In the genomic region with DNA sequence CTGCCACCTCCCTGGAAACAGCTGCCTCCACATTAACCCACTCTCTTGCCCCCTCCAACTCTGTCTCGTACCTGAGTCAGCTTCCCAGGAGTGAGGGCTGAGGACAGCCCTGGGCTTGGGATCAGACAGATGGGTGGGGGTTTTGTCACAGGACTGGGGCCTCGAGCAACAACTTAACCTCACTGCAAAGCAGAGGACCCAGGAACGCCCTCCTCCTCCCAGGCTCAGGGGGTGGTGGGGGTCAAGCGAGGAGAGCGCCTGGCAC, we compare ENCODE assay signal across 8 cellular contexts. TPM values are rescaled to one million over a fixed set of nuclear protein-coding genes. Genes with fewer than 3 reads are reported as not detected.
DNase-seq lines count a peak whose midpoint lies in the region; ATAC-seq and TF ChIP-seq lines count a peak whose summit lies in the region.

No MANE protein-coding gene starts in this region.

- H3K4me3 ChIP-seq in BJ (ENCODE audit: low read depth, low read length) (peak overlapping the region; percentile 27), epithelial cell of proximal tubule (ENCODE audit: low read depth, low read length) (peak overlapping the region; percentile 50), ovary (peak overlapping the region; percentile 30)

- DNase-seq in BJ (ENCODE audit: low read depth) (no peak), LHCN-M2 (ENCODE audit: low read depth) (peak; percentile 87), epithelial cell of proximal tubule (ENCODE audit: low read depth) (no peak), ovary (no peak), midbrain (lab: John Stamatoyannopoulos, UW) (no peak)

- no peak for TF ChIP-seq EP300 in ovary (IDR thresholded peaks at IDR 0.05)

- H3K27ac ChIP-seq in ovary = no peak overlapping the region

- TF ChIP-seq CTCF in BJ (IDR thresholded peaks at IDR 0.05; ENCODE audit: insufficient read depth, low read depth, low read length) = no peak
- no peak for TF ChIP-seq CTCF in epithelial cell of proximal tubule (conservative IDR thresholded peaks at IDR 0.05; ENCODE audit: low read depth, low read length)
- no peak for TF ChIP-seq CTCF in ovary (IDR thresholded peaks at IDR 0.05)

- H3K36me3 ChIP-seq in BJ (ENCODE audit: control insufficient read depth, insufficient read depth, low read length) = no peaks in the 10 kb centered on the region
- no peaks in the 10 kb centered on the region for H3K36me3 ChIP-seq in ovary

- no peak for TF ChIP-seq POLR2A in ovary (IDR thresholded peaks at IDR 0.05)

- H3K27me3 ChIP-seq in BJ (ENCODE audit: control insufficient read depth, insufficient read depth, low read length) (peaks cover 3% of the 10 kb centered on the region), ovary (no peaks in the 10 kb centered on the region)

- 12 to 23% (median 23%) methylated on average over 2 to 5 of the region's 5 CpGs for WGBS in ovary, 3 donors

- CTCF ChIA-PET in BJ (lab: Yijun Ruan, JAX) = interaction anchor here (2.8 kb wide), 1 partner anchor 11 kb away, joined by 9 read pairs; no protein-coding TSS in a partner anchor

- no peaks in the 10 kb centered on the region for H3K9me3 ChIP-seq in ovary

- POLR2A ChIA-PET in BJ (lab: Charles Lee) = no interaction called here

- intact Hi-C loops in ovary (cut with DNase I) = no loop called here

- H3K4me1 ChIP-seq in ovary (ENCODE audit: insufficient read depth) = peaks cover 6% of the 10 kb centered on the region

- no peak for ATAC-seq in HG03460 (IDR thresholded peaks at IDR 0.05; ENCODE audit: unreplicated experiment)
- no peak for ATAC-seq in GM21360 (IDR thresholded peaks at IDR 0.05; ENCODE audit: unreplicated experiment)
- ATAC-seq in HG02938 (IDR thresholded peaks at IDR 0.05; ENCODE audit: unreplicated experiment) = no peak

RNA-seq across cellular contexts. Expression of a gene that starts 0.4 kb away (rescaled TPM):
- polyA plus RNA-seq in BJ (2011; rRNA removed) (0.12 and 0.53 TPM in 2 replicates), ovary (1 to 10 TPM; 2.8 to 5.0 TPM)
- 0.19 and 0.46 TPM in 2 replicates for polyA minus RNA-seq in BJ (2011; rRNA and poly(A)+ RNA removed)
- total RNA-seq in LHCN-M2 (2014; rRNA removed) (52.5 and 54.8 TPM in 2 replicates), epithelial cell of proximal tubule (0.07 and 0.92 TPM in 2 replicates), ovary (10 to 100 TPM in 1 of 7 donors, 1 to 10 TPM in 6; 2.5 to 10.0 (median 3.3) TPM)
- 32.4 TPM for polyA plus RNA-seq in LHCN-M2 (2012)
